In the genomic region with DNA sequence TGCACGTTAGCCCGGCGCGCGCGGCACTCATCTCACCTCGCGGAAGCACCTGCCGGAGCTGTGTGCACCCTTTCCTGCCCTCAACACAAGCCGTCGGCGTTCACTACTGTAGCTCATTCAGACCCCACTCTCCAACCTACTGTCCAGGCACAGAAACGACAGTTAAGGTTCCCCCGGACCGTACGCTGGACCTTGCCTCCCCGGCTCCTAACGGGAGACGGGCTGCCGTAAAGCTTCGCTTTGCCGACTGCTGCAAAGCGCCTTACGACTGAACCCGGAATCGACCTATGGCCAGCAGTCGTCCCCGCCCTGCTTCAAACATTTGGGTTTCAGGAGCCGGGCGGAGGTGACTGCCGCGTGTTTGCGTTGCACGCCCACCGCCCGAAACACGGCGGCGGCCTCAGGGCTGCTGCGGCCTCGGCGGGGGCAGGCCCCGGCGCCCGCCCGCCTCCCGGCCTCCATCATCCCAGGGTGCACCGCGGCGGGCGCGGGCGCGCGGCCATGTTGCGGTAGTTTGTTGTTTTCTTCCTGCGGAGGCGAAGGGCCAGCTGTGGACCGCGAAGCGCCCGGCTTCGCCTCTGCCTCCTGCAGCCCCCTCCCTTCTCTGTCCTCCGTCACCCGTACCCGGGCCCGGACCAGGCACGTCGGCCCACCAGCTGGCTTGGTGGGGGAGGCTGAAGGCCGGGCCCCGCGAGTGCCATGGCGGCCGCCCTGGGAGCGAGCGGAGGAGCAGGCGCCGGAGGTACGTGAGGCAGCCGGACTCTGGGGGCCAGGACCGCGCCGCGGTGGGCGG, we compare ENCODE assay signal across 8 cellular contexts. TPM values are rescaled to one million over a fixed set of nuclear protein-coding genes. Genes with fewer than 3 reads are reported as not detected.
DNase-seq lines count a peak whose midpoint lies in the region; ATAC-seq, FAIRE-seq and TF ChIP-seq lines count a peak whose summit lies in the region.

A gene with protein sequence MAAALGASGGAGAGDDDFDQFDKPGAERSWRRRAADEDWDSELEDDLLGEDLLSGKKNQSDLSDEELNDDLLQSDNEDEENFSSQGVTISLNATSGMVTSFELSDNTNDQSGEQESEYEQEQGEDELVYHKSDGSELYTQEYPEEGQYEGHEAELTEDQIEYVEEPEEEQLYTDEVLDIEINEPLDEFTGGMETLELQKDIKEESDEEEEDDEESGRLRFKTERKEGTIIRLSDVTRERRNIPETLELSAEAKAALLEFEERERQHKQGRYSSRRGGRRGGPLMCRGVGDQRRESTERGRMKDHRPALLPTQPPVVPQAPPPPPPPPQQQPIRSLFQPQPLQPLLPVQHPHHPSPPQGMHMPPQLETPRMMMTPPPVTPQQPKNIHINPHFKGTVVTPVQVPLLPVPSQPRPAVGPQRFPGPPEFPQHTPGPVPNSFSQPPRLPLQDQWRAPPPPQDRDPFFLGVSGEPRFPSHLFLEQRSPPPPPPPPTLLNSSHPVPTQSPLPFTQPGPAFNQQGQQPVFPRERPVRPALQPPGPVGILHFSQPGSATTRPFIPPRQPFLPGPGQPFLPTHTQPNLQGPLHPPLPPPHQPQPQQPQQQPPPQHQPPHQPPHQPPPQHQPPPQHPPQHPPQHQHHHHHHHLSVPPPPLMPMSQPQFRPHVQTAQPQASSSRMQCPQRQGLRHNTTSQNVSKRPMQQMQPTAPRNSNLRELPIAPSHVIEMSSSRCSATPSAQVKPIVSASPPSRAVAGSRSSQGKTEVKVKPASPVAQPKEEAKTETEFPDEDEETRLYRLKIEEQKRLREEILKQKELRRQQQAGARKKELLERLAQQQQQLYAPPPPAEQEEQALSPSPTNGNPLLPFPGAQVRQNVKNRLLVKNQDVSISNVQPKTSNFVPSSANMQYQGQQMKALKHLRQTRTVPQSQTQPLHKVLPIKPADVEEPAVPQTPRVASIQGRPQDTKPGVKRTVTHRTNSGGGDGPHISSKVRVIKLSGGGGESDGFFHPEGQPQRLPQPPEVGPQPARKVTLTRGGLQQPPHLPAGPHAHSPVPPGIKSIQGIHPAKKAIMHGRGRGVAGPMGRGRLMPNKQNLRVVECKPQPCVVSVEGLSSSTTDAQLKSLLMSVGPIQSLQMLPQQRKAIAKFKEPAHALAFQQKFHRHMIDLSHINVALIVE (plus strand): TSS at position 484 of the 793 bp plus-strand sequence. CDS start 216 bp downstream, at position 700.

- POLR2A ChIA-PET in endothelial cell of umbilical vein (lab: Charles Lee): interaction anchor here (0.6 to 1.0 kb wide), 5 partner anchors 8 to 79 kb away, joined by 3 to 10 read pairs (median 3); no protein-coding TSS in a partner anchor

- no peaks in the 10 kb centered on the region for H3K27me3 Mint-ChIP-seq in Calu3 (ENCODE audit: unreplicated experiment)

- peak within 1 kb of the TSS; percentile 95 for H3K4me2 ChIP-seq in OCI-LY1 (ENCODE audit: low read length)
- peak within 1 kb of the TSS; percentile 98 for H3K4me2 ChIP-seq in endothelial cell of umbilical vein (ENCODE audit: insufficient read depth, low read length)

- H4K20me1 ChIP-seq in OCI-LY1 (ENCODE audit: insufficient read depth, low read length) (no peaks in the 10 kb centered on the region), endothelial cell of umbilical vein (replicated peaks; ENCODE audit: control insufficient read depth, extremely low read depth, insufficient read depth, low read length) (peaks cover 2% of the 10 kb centered on the region)

- peaks cover 66% of the 10 kb centered on the region for H3K36me3 ChIP-seq in OCI-LY1 (ENCODE audit: insufficient read depth, low read length)
- H3K36me3 ChIP-seq in endothelial cell of umbilical vein (ENCODE audit: control insufficient read depth in 2 of 2, extremely low read depth in 1 of 2, insufficient read depth in 2 of 2, low read length in 2 of 2): peaks cover 0 to 2% of the 10 kb centered on the region in 2 experiments

- FAIRE-seq in endothelial cell of umbilical vein (lab: Jason Lieb, UNC): peak; percentile 66

- BruUV-seq in Calu3 (replicated peaks; lab: Mats Ljungman, UMichigan) (no TSS peak), endothelial cell of umbilical vein (replicated peaks; lab: Mats Ljungman, UMichigan) (no TSS peak)

- H3K79me2 ChIP-seq in OCI-LY1 (ENCODE audit: insufficient read depth, low read length): peaks cover 51% of the 10 kb centered on the region
- peaks cover 53% of the 10 kb centered on the region for H3K79me2 ChIP-seq in endothelial cell of umbilical vein (ENCODE audit: control insufficient read depth, insufficient read depth, low read length)

- H3K9me1 ChIP-seq in endothelial cell of umbilical vein (replicated peaks; ENCODE audit: control insufficient read depth, extremely low read depth, insufficient read depth, low read length): no peaks in the 10 kb centered on the region

- ATAC-seq in GM21390 (IDR thresholded peaks at IDR 0.05; ENCODE audit: unreplicated experiment): peak; percentile 77

- peak; percentile 91 for TF ChIP-seq POLR2A in endothelial cell of umbilical vein (IDR thresholded peaks at IDR 0.05; ENCODE audit: low read depth, low read length)

- H3K27ac ChIP-seq in OCI-LY1 (ENCODE audit: low read depth, low read length, poor library complexity, severe bottlenecking) (peak within 1 kb of the TSS; percentile 88), endothelial cell of umbilical vein (ENCODE audit: insufficient read depth, low read depth, low read length) (peak within 1 kb of the TSS; percentile 92)

- peak within 1 kb of the TSS; percentile 83 for H3K4me3 Mint-ChIP-seq in Calu3 (ENCODE audit: low read depth, unreplicated experiment)

- peaks cover 80% of the 10 kb centered on the region for H3K36me3 Mint-ChIP-seq in Calu3 (ENCODE audit: insufficient read depth, unreplicated experiment)

- DNase-seq in Calu3: peak; percentile 79
- peak in 75 of 76 experiments; percentile 10 to 85 (median 62) for DNase-seq in HUDEP-2 (lab: John Stamatoyannopoulos, UW; ENCODE audit: unreplicated experiment in 76 of 76)
- peak; percentile 76 for DNase-seq in activated CD8-positive, alpha-beta memory T cell treated with anti-CD3 and anti-CD28 coated beads, Interleukin-2, amount 50 U/mL, for 4 hours
- DNase-seq in endothelial cell of umbilical vein (ENCODE audit: low read depth, low spot score): peak; percentile 87
- peak; percentile 89 for DNase-seq in midbrain (lab: John Stamatoyannopoulos, UW)
- peak; percentile 81 for DNase-seq in stimulated activated CD8-positive, alpha-beta memory T cell treated with anti-CD3 and anti-CD28 coated beads, Interleukin-15, amount 100 ng/mL, for 48 hours (ENCODE audit: low read depth in 2 of 2)

- H3K27me3 ChIP-seq in OCI-LY1 (ENCODE audit: insufficient read depth, low read length) (no peaks in the 10 kb centered on the region), endothelial cell of umbilical vein (ENCODE audit: control insufficient read depth in 2 of 2, insufficient read depth in 2 of 2, low read length in 2 of 2) (no peaks in the 10 kb centered on the region)

- H3K9ac ChIP-seq in OCI-LY1 (ENCODE audit: low read length) (peak within 1 kb of the TSS; percentile 94), endothelial cell of umbilical vein (replicated peaks; ENCODE audit: extremely low read depth, insufficient read depth, low read length) (peak within 1 kb of the TSS; percentile 99)

- CTCF ChIA-PET in Calu3 (lab: Charles Lee) (interaction anchor here (0.6 to 0.8 kb wide), 2 partner anchors 21 to 191 kb away, joined by 3 to 13 read pairs; no protein-coding TSS in a partner anchor), endothelial cell of umbilical vein (lab: Charles Lee) (interaction anchor here (0.6 to 1.4 kb wide), 7 partner anchors 8 to 68 kb away, joined by 3 to 17 read pairs (median 4); no protein-coding TSS in a partner anchor)

- peak within 1 kb of the TSS; percentile 91 for H3K27ac Mint-ChIP-seq in Calu3 (ENCODE audit: unreplicated experiment)

- no peaks in the 10 kb centered on the region for H3K9me2 ChIP-seq in OCI-LY1 (ENCODE audit: low read depth, low read length)

- peaks cover 16% of the 10 kb centered on the region for H3K9me3 Mint-ChIP-seq in Calu3 (ENCODE audit: low read depth, unreplicated experiment)

- intact Hi-C loops in Calu3 (cut with micrococcal nuclease; ENCODE audit: unreplicated experiment): loop anchor here (2.0 kb wide), 1 partner anchor 46 kb away; no protein-coding TSS in a partner anchor
- intact Hi-C loops in endothelial cell of umbilical vein (cut with micrococcal nuclease): loop anchor here (1.0 to 5.0 kb wide), 6 partner anchors 8 to 437 kb away; no protein-coding TSS in a partner anchor

- no peaks in the 10 kb centered on the region for H3F3A ChIP-seq in OCI-LY1 (ENCODE audit: insufficient read depth, low read length)

- H2AFZ ChIP-seq in OCI-LY1 (ENCODE audit: low read length) (peak within 1 kb of the TSS; percentile 31), endothelial cell of umbilical vein (ENCODE audit: low read depth, low read length) (peak within 1 kb of the TSS; percentile 98)

- TF ChIP-seq CTCF in Calu3 (IDR thresholded peaks at IDR 0.05; ENCODE audit: unreplicated experiment): no peak
- TF ChIP-seq CTCF in OCI-LY1 (IDR thresholded peaks at IDR 0.05; ENCODE audit: low read length): no peak
- TF ChIP-seq CTCF in endothelial cell of umbilical vein (IDR thresholded peaks at IDR 0.05; ENCODE audit: extremely low read depth in 1 of 2, insufficient read depth in 1 of 2, low read depth in 1 of 2, low read length in 2 of 2): no peak

- peaks cover 19% of the 10 kb centered on the region for H3K4me1 Mint-ChIP-seq in Calu3 (ENCODE audit: low read depth, unreplicated experiment)

- dilution Hi-C loops in endothelial cell of umbilical vein (cut with MboI; ENCODE audit: extremely low pct_ligation_motif_present, low sequenced_read_pairs): no loop called here

- H3K9me3 ChIP-seq in OCI-LY1 (ENCODE audit: low read length) (peaks cover 37% of the 10 kb centered on the region), endothelial cell of umbilical vein (replicated peaks; ENCODE audit: control insufficient read depth, insufficient read depth, low read length) (no peaks in the 10 kb centered on the region)

- peak within 1 kb of the TSS; percentile 93 for H3K4me3 ChIP-seq in OCI-LY1 (ENCODE audit: low read depth, low read length, poor library complexity, severe bottlenecking)
- H3K4me3 ChIP-seq in endothelial cell of umbilical vein (replicated peaks in 1 of 3; ENCODE audit: insufficient read depth in 1 of 3, low read depth in 1 of 3, low read length in 3 of 3): peak within 1 kb of the TSS; percentile 83 to 100 (median 98)

- H3K4me1 ChIP-seq in OCI-LY1 (ENCODE audit: insufficient read depth, low read length, severe bottlenecking): peaks cover 25% of the 10 kb centered on the region
- H3K4me1 ChIP-seq in endothelial cell of umbilical vein (ENCODE audit: control insufficient read depth, extremely low read depth, insufficient read depth, low read length): peaks cover 21% of the 10 kb centered on the region

RNA-seq across cellular contexts. Expression of the gene that starts here (rescaled TPM):
- total RNA-seq in Calu3 (2022) (82.9 and 85.3 TPM in 2 replicates), endothelial cell of umbilical vein (62.9 and 68.2 TPM in 2 replicates)
- polyA plus RNA-seq in endothelial cell of umbilical vein: 16.2 and 18.1 TPM in 2 replicates
- polyA plus RNA-seq in endothelial cell of umbilical vein (2011; cell fraction: cytosol; rRNA removed): 7.1 and 8.3 TPM in 2 replicates
- 70.0 and 70.8 TPM in 2 replicates for polyA plus RNA-seq in endothelial cell of umbilical vein (2011; cell fraction: nucleus; rRNA removed)
- 18.0 and 18.1 TPM in 2 replicates for polyA plus RNA-seq in endothelial cell of umbilical vein (2012)
- polyA minus RNA-seq in endothelial cell of umbilical vein: 27.9 TPM in 2 replicates
- polyA minus RNA-seq in endothelial cell of umbilical vein (2011; cell fraction: cytosol; rRNA and poly(A)+ RNA removed): 24.6 TPM
- polyA minus RNA-seq in endothelial cell of umbilical vein (2011; cell fraction: nucleus; rRNA and poly(A)+ RNA removed): 77.2 and 93.3 TPM in 2 replicates

Comparison
In these comparisons a context has a peak if more than half of its experiments do, and no peak if none do; other contexts are left out.
1. Peak in every context shown above with its lines: DNase-seq, ATAC-seq, H3K4me3 ChIP-seq and H3K27ac ChIP-seq.